ENCODE assay signal across 20 cellular contexts in the genomic region with DNA sequence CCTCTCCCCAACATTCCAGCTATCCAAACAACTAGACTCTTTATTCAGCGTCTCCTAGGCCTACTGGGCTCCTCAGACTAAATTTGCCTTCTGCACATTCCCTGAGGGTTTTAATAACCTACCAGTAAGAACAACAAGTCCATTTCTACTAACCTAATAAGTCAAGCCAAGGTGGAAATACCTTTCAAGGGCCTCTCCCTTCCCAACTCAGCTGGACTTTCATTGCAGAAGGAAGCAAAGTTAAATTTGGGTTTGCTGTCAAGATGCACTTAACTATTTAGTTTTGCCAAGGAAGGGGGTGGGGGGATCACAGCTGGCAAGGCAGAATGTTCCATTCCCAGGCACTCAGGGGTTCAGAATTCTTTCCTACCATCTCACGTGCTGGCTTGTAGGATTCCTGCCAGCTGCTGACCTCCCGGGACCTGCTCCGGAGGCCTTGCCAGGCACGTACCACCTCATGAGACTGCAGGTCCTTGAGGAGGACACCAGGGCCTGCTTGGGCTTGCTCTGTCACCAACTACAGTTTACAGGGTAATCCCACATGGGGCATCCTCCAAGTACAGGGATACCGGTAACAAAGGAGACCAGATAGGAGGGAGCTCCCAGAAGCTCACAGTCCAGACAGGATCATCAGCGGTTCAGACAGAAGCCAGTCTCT. TPM values are rescaled to one million over a fixed set of nuclear protein-coding genes. Genes with fewer than 3 reads are reported as not detected.
DNase-seq lines count a peak whose midpoint lies in the region; ATAC-seq and TF ChIP-seq lines count a peak whose summit lies in the region.
"Had no signal": no experiment of that assay in that cellular context is flagged by ENCODE, and none has a peak within 500 bp of the region (broad histone marks: within the 10 kb centered on the region; RNA-seq: fewer than 3 reads in every experiment).

No MANE protein-coding gene starts in this region.

- H3K18ac ChIP-seq in trophoblast cell (ENCODE audit: low read length) = no peak overlapping the region

- no peak overlapping the region for H3K4me2 ChIP-seq in trophoblast cell (ENCODE audit: low read length)

- H2AK5ac ChIP-seq in trophoblast cell (ENCODE audit: low read length) = peak overlapping the region; percentile 66

- POLR2A ChIA-PET in Caco-2 (lab: Charles Lee) = no interaction called here

- H2AFZ ChIP-seq in trophoblast cell (ENCODE audit: insufficient read depth, low read length, poor library complexity) = no peak overlapping the region

- H3K36me3 Mint-ChIP-seq in Caco-2 (ENCODE audit: insufficient read depth, unreplicated experiment) = no peaks in the 10 kb centered on the region
- H3K36me3 Mint-ChIP-seq: CD4-positive, CD25-positive, alpha-beta regulatory T cell had no signal

- peak overlapping the region; percentile 12 for H3K4me3 Mint-ChIP-seq in Caco-2 (ENCODE audit: unreplicated experiment)
- H3K4me3 Mint-ChIP-seq: CD4-positive, CD25-positive, alpha-beta regulatory T cell; nephron; stimulated activated naive CD8-positive, alpha-beta T cell treated with anti-CD3 and anti-CD28 coated beads, Interleukin-15, Interleukin-2, amounts not matched to agents 100 ng/mL and 50 ng/mL, for 24 hours; T-helper 1 cell treated with Interleukin-12 subunit alpha and Interleukin-12 subunit beta and Interleukin-4 antibody, amounts not matched to agents 30 μg/mL and 1 μg/mL, for 36 hours had no signal

- peak overlapping the region; percentile 35 for H3K4ac ChIP-seq in trophoblast cell (ENCODE audit: low read depth, low read length)

- H3K27ac Mint-ChIP-seq in Caco-2 (ENCODE audit: unreplicated experiment) = no peak overlapping the region
- H3K27ac Mint-ChIP-seq: activated T-helper 2 cell treated with anti-CD3 and anti-CD28 coated beads, Interferon-gamma antibody, Interleukin-2, Interleukin-4, amounts not matched to agents 10 μg/mL and 5 μg/mL and 100 μg/mL, durations not matched to agents 14 hours and 24 hours and 36 hours; CD4-positive, CD25-positive, alpha-beta regulatory T cell; stimulated activated naive CD8-positive, alpha-beta T cell treated with anti-CD3 and anti-CD28 coated beads, Interleukin-15, Interleukin-2, amounts not matched to agents 100 ng/mL and 50 ng/mL, for 24 hours; T-helper 1 cell treated with Interleukin-12 subunit alpha and Interleukin-12 subunit beta and Interleukin-4 antibody, amounts not matched to agents 30 μg/mL and 1 μg/mL, for 36 hours had no signal

- no peaks in the 10 kb centered on the region for H3K27me3 ChIP-seq in Caco-2 (replicated peaks; ENCODE audit: control insufficient read depth, insufficient read depth, low read length)
- H3K27me3 ChIP-seq in cardiac muscle cell = no peaks in the 10 kb centered on the region
- H3K27me3 ChIP-seq in trophoblast cell (ENCODE audit: insufficient read depth, low read length) = no peaks in the 10 kb centered on the region
- H3K27me3 ChIP-seq: adrenal gland had no signal

- BruUV-seq in Caco-2 (replicated peaks; lab: Mats Ljungman, UMichigan) = no TSS peak

- peak overlapping the region; percentile 69 for H4K91ac ChIP-seq in trophoblast cell (ENCODE audit: low read depth, low read length)

- peaks cover 5% of the 10 kb centered on the region for H3K79me1 ChIP-seq in trophoblast cell (ENCODE audit: low read length)

- peak overlapping the region; percentile 29 for H2BK5ac ChIP-seq in trophoblast cell (ENCODE audit: low read depth, low read length, poor library complexity)

- H3K23ac ChIP-seq in trophoblast cell (ENCODE audit: low read length) = no peak overlapping the region

- in situ Hi-C loops in G401 (cut with HindIII; ENCODE audit: low sequenced_read_pairs) = no loop called here

- H3K4me3 ChIP-seq in Caco-2 (ENCODE audit: low read depth, low read length) = no peak overlapping the region
- H3K4me3 ChIP-seq in cardiac muscle cell = no peak overlapping the region
- H3K4me3 ChIP-seq in trophoblast cell (ENCODE audit: low read depth, low read length) = no peak overlapping the region
- H3K4me3 ChIP-seq: adrenal gland, lung had no signal

- H3K4me1 Mint-ChIP-seq in Caco-2 (ENCODE audit: low read depth, unreplicated experiment) = no peaks in the 10 kb centered on the region
- H3K4me1 Mint-ChIP-seq: CD4-positive, CD25-positive, alpha-beta regulatory T cell; nephron had no signal

- H3K27me3 Mint-ChIP-seq in Caco-2 (ENCODE audit: insufficient read depth, unreplicated experiment) = no peaks in the 10 kb centered on the region

- H3K36me3 ChIP-seq in Caco-2 (ENCODE audit: control insufficient read depth, insufficient read depth, low read length) (no peaks in the 10 kb centered on the region), cardiac muscle cell (no peaks in the 10 kb centered on the region), trophoblast cell (ENCODE audit: control insufficient read depth in 1 of 2, insufficient read depth in 2 of 2, low read length in 2 of 2) (no peaks in the 10 kb centered on the region)
- H3K36me3 ChIP-seq: adrenal gland had no signal

- intact Hi-C loops in Caco-2 (cut with micrococcal nuclease; ENCODE audit: unreplicated experiment) = no loop called here

- CTCF ChIA-PET in Caco-2 (lab: Charles Lee) = interaction anchor here (1.0 to 1.3 kb wide), 2 partner anchors 33 to 76 kb away, joined by 3 read pairs; no protein-coding TSS in a partner anchor

- H2BK120ac ChIP-seq in trophoblast cell (ENCODE audit: insufficient read depth, low read length, poor library complexity) = peak overlapping the region; percentile 90

- peak overlapping the region; percentile 69 for H4K8ac ChIP-seq in trophoblast cell (ENCODE audit: low read depth, low read length)

- no peak for ATAC-seq in GM18867 (IDR thresholded peaks at IDR 0.05; ENCODE audit: unreplicated experiment)

- no peak overlapping the region for H3K9ac ChIP-seq in trophoblast cell (ENCODE audit: low read length)

- TF ChIP-seq CTCF in Caco-2 (IDR thresholded peaks at IDR 0.05; ENCODE audit: insufficient read depth in 1 of 2, low read depth in 1 of 2, low read length in 1 of 2, severe bottlenecking in 1 of 2, unreplicated experiment in 1 of 2) = no peak
- TF ChIP-seq CTCF in cardiac muscle cell (IDR thresholded peaks at IDR 0.05; ENCODE audit: low read depth, low read length) = no peak

- H3K9me3 ChIP-seq in Caco-2 = no peaks in the 10 kb centered on the region
- H3K9me3 ChIP-seq in cardiac muscle cell (ENCODE audit: low read depth) = no peaks in the 10 kb centered on the region
- H3K9me3 ChIP-seq in trophoblast cell (ENCODE audit: insufficient read depth, low read depth, low read length) = no peaks in the 10 kb centered on the region
- H3K9me3 ChIP-seq: adrenal gland had no signal

- H4K12ac ChIP-seq in trophoblast cell (ENCODE audit: low read depth, low read length) = peak overlapping the region; percentile 59

- H3K27ac ChIP-seq in cardiac muscle cell = peak overlapping the region; percentile 34
- peak overlapping the region; percentile 10 for H3K27ac ChIP-seq in trophoblast cell (ENCODE audit: low read depth, low read length)
- H3K27ac ChIP-seq: adrenal gland had no signal

- H2BK12ac ChIP-seq in trophoblast cell (ENCODE audit: low read length) = peak overlapping the region; percentile 58

- H3K4me1 ChIP-seq in Caco-2 (peaks cover 28% of the 10 kb centered on the region), cardiac muscle cell (ENCODE audit: low read depth) (peaks cover 19% of the 10 kb centered on the region), trophoblast cell (ENCODE audit: control insufficient read depth in 1 of 2, insufficient read depth in 2 of 2, low read length in 2 of 2) (peaks cover 6 to 12% of the 10 kb centered on the region in 2 experiments)

- no peaks in the 10 kb centered on the region for H3K9me3 Mint-ChIP-seq in Caco-2 (ENCODE audit: unreplicated experiment)
- H3K9me3 Mint-ChIP-seq: activated T-helper 2 cell treated with anti-CD3 and anti-CD28 coated beads, Interferon-gamma antibody, Interleukin-2, Interleukin-4, amounts not matched to agents 10 μg/mL and 5 μg/mL and 100 μg/mL, durations not matched to agents 14 hours and 24 hours and 36 hours; CD4-positive, CD25-positive, alpha-beta regulatory T cell; nephron; stimulated activated naive CD8-positive, alpha-beta T cell treated with anti-CD3 and anti-CD28 coated beads, Interleukin-15, Interleukin-2, amounts not matched to agents 100 ng/mL and 50 ng/mL, for 24 hours; T-helper 1 cell treated with Interleukin-12 subunit alpha and Interleukin-12 subunit beta and Interleukin-4 antibody, amounts not matched to agents 30 μg/mL and 1 μg/mL, for 36 hours had no signal

- peaks cover 1% of the 10 kb centered on the region for H3K79me2 ChIP-seq in trophoblast cell (ENCODE audit: control insufficient read depth, insufficient read depth, low read length, poor library complexity)

- WGBS in trophoblast cell (ENCODE audit: extremely low coverage, insufficient coverage, insufficient read length) = no CpG with 5 or more reads among the region's 7 CpGs

- no peak for DNase-seq in Caco-2
- DNase-seq in NCI-H2227 treated with DMSO at 0.1 percent for 48 hours (lab: John Stamatoyannopoulos, UW) = peak; percentile 60
- no peak for DNase-seq in cardiac muscle cell (ENCODE audit: low read depth in 1 of 2, low spot score in 1 of 2)
- no peak for DNase-seq in trophoblast cell
- no peak for DNase-seq in G401 (ENCODE audit: low spot score)
- no peak for DNase-seq in kidney glomerular epithelial cell (lab: John Stamatoyannopoulos, UW)
- DNase-seq in DMS114 treated with DMSO at 0.1 percent for 48 hours (lab: John Stamatoyannopoulos, UW; ENCODE audit: unreplicated experiment) = no peak
- DNase-seq: ACHN, NCI-H1694, SIG-M5 had no signal

- H3K14ac ChIP-seq in trophoblast cell (ENCODE audit: low read length) = peak overlapping the region; percentile 79

RNA-seq across cellular contexts. Expression of a gene that starts 29.7 kb away (rescaled TPM):
- total RNA-seq in Caco-2 (2022) = 21.6 and 26.6 TPM in 2 replicates
- total RNA-seq in cardiac muscle cell = 8.1 and 10.8 TPM in 2 replicates
- 6.8 and 7.1 TPM in 2 replicates for polyA plus RNA-seq in cardiac muscle cell
- polyA plus RNA-seq in trophoblast cell (2013) = 33.1 and 36.2 TPM in 2 replicates
- 14.3 and 16.6 TPM in 2 replicates for total RNA-seq in G401 (2014; rRNA removed; shearing (Covaris generic))

RNA-seq across cellular contexts. Expression of a gene that starts 57.3 kb away (rescaled TPM):
- total RNA-seq in Caco-2 (2022) (not detected in 2 replicates), cardiac muscle cell (0.46 TPM in 1 of 2 replicates, not detected in the other)
- polyA plus RNA-seq in cardiac muscle cell = 0.49 and 0.99 TPM in 2 replicates
- polyA plus RNA-seq in trophoblast cell (2013) = not detected in 2 replicates
- not detected in 2 replicates for total RNA-seq in G401 (2014; rRNA removed; shearing (Covaris generic))
- total RNA-seq: activated CD8-positive, alpha-beta memory T cell treated with anti-CD3 and anti-CD28 coated beads for 36 hours; activated T-helper 2 cell treated with anti-CD3 and anti-CD28 coated beads, Interferon-gamma antibody, Interleukin-2, Interleukin-4, amounts not matched to agents 10 μg/mL and 5 μg/mL and 100 μg/mL, durations not matched to agents 14 hours and 24 hours and 36 hours; CD4-positive, CD25-positive, alpha-beta regulatory T cell; progenitor cell of endocrine pancreas had no signal
- polyA plus RNA-seq: CD4-positive, CD25-positive, alpha-beta regulatory T cell had no signal
